In the genomic region with DNA sequence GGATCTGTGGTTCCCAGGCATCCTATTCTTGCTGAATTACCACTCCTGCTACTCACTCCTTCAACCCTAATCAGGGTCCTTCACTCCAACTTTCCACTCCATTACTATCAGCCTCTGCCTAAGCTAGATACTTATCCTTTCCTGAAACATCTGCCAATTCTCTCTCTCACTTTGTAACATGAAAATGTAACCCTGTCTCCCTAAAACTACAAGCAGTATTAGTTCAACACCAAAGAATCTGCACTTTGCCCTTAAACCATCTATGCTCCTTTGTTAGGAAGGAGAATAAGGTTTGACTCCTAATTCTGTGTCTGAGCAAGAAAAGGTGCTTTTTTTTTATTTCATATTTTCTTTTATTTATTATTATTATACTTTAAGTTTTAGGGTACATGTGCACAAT, we compare ENCODE assay signal across 30 cellular contexts. TPM values are rescaled to one million over a fixed set of nuclear protein-coding genes. Genes with fewer than 3 reads are reported as not detected.
"Had no signal": no experiment of that assay in that cellular context is flagged by ENCODE, and none has a peak within 500 bp of the region (broad histone marks: within the 10 kb centered on the region; RNA-seq: fewer than 3 reads in every experiment).

No MANE protein-coding gene starts in this region.

- H3K27me3 ChIP-seq: left lung, ovary, right atrium auricular region, right lobe of liver, tibial nerve, uterus had no signal

- H3K4me2 ChIP-seq: smooth muscle cell had no signal

- H3K4me1 ChIP-seq: right atrium auricular region, uterus had no signal

- H3K36me3 Mint-ChIP-seq: immature natural killer cell; naive thymus-derived CD8-positive, alpha-beta T cell; stimulated activated memory B cell treated with anti-CD40 and anti-IgM and Interleukin-4, amounts not matched to agents 10 μg/mL and 1 μg/mL and 100 μg/mL, for 72 hours; type B pancreatic cell had no signal

- H3K9me3 Mint-ChIP-seq: naive thymus-derived CD8-positive, alpha-beta T cell; nephron; neural crest cell; stimulated activated memory B cell treated with anti-CD40 and anti-IgM and Interleukin-4, amounts not matched to agents 10 μg/mL and 1 μg/mL and 100 μg/mL, for 72 hours; stimulated activated naive CD8-positive, alpha-beta T cell treated with anti-CD3 and anti-CD28 coated beads, Interleukin-15, amount 100 ng/mL, for 72 hours; type B pancreatic cell had no signal

- H3K27ac Mint-ChIP-seq: immature natural killer cell; naive thymus-derived CD8-positive, alpha-beta T cell; nephron; progenitor cell of endocrine pancreas; stimulated activated memory B cell treated with anti-CD40 and anti-IgM and Interleukin-4, amounts not matched to agents 10 μg/mL and 1 μg/mL and 100 μg/mL, for 72 hours; stimulated activated naive CD8-positive, alpha-beta T cell treated with anti-CD3 and anti-CD28 coated beads, Interleukin-15, amount 100 ng/mL, for 72 hours; type B pancreatic cell had no signal

- DNase-seq: hypothalamus; immature natural killer cell; kidney; left colon; left lung; lower lobe of right lung; mammary epithelial cell; mesenchymal stem cell; naive thymus-derived CD8-positive, alpha-beta T cell; occipital lobe; ovary; right lobe of liver; stimulated activated CD4-positive, alpha-beta T cell treated with anti-CD3 and anti-CD28 coated beads, Interleukin-1b, Interleukin-23, amount 100 ng/mL, for 48 hours; stimulated activated CD4-positive, alpha-beta T cell treated with anti-CD3 and anti-CD28 coated beads, Interleukin-2, amount 100 ng/mL, for 48 hours; stimulated activated CD4-positive, alpha-beta T cell treated with anti-CD3 and anti-CD28 coated beads, Interleukin-4, amount 100 ng/mL, for 4 hours; stimulated activated CD8-positive, alpha-beta memory T cell treated with anti-CD3 and anti-CD28 coated beads, Interleukin-4, amount 100 ng/mL, for 48 hours; stimulated activated naive CD4-positive, alpha-beta T cell treated with Interleukin-2 at 50 U/mL for 16 hours; stimulated activated naive CD8-positive, alpha-beta T cell treated with anti-CD3 and anti-CD28 coated beads, Interleukin-15, amount 100 ng/mL, for 72 hours; substantia nigra; uterus had no signal

- H3K4me3 Mint-ChIP-seq: immature natural killer cell; naive thymus-derived CD8-positive, alpha-beta T cell; nephron; neural crest cell; stimulated activated memory B cell treated with anti-CD40 and anti-IgM and Interleukin-4, amounts not matched to agents 10 μg/mL and 1 μg/mL and 100 μg/mL, for 72 hours; stimulated activated naive CD8-positive, alpha-beta T cell treated with anti-CD3 and anti-CD28 coated beads, Interleukin-15, amount 100 ng/mL, for 72 hours; type B pancreatic cell had no signal

- FAIRE-seq: islet of Langerhans, kidney had no signal

- H3K4me3 ChIP-seq: left lung, lower lobe of right lung, ovary, right atrium auricular region, right lobe of liver, smooth muscle cell, tibial nerve, uterus had no signal

- H3K4me1 Mint-ChIP-seq: immature natural killer cell; naive thymus-derived CD8-positive, alpha-beta T cell; neural crest cell; stimulated activated memory B cell treated with anti-CD40 and anti-IgM and Interleukin-4, amounts not matched to agents 10 μg/mL and 1 μg/mL and 100 μg/mL, for 72 hours had no signal

- H3K36me3 ChIP-seq: left lung, lower lobe of right lung, neutrophil, ovary, right atrium auricular region, right lobe of liver, tibial nerve, uterus had no signal

- H3K27ac ChIP-seq: left lung, lower lobe of right lung, neutrophil, ovary, right atrium auricular region, right lobe of liver, tibial nerve, uterus had no signal

- H3K9me3 ChIP-seq: left lung, lower lobe of right lung, neutrophil, ovary, right atrium auricular region, right lobe of liver, tibial nerve, uterus had no signal

- ATAC-seq: left colon; left lung; lower lobe of right lung; naive thymus-derived CD8-positive, alpha-beta T cell; stimulated activated memory B cell treated with anti-CD40 and anti-IgM and Interleukin-4, amounts not matched to agents 10 μg/mL and 1 μg/mL and 100 μg/mL, for 72 hours; stimulated activated naive CD8-positive, alpha-beta T cell treated with anti-CD3 and anti-CD28 coated beads, Interleukin-15, amount 100 ng/mL, for 72 hours had no signal

RNA-seq across cellular contexts. Expression of gene CXADR, which starts 15.5 kb away (rescaled TPM):
- polyA plus RNA-seq: immature natural killer cell had no signal
